In genomic region chr17:1727258-1727789, GRCh38 we compare ENCODE assay signal across 26 cellular contexts. TPM values are rescaled to one million over a fixed set of nuclear protein-coding genes. Genes with fewer than 3 reads are reported as not detected.
DNase-seq lines count a peak whose midpoint lies in the region; ATAC-seq, FAIRE-seq and TF ChIP-seq lines count a peak whose summit lies in the region.
"Had no signal": no experiment of that assay in that cellular context is flagged by ENCODE, and none has a peak within 500 bp of the region (broad histone marks: within the 10 kb centered on the region; RNA-seq: fewer than 3 reads in every experiment).

No MANE protein-coding gene starts in this region.

- H3K27me3 ChIP-seq in adipocyte (replicated peaks; ENCODE audit: control insufficient read depth, insufficient read depth, low read length): no peaks in the 10 kb centered on the region
- H3K27me3 ChIP-seq in HepG2 (ENCODE audit: control insufficient read depth in 1 of 2, insufficient read depth in 2 of 2, low read length in 2 of 2): no peaks in the 10 kb centered on the region
- no peaks in the 10 kb centered on the region for H3K27me3 ChIP-seq in spleen (replicated peaks in 1 of 7)
- H3K27me3 ChIP-seq in PC-9 (ENCODE audit: insufficient read depth, low read depth): no peaks in the 10 kb centered on the region
- H3K27me3 ChIP-seq in mesendoderm (ENCODE audit: insufficient read depth, low read length, poor library complexity): no peaks in the 10 kb centered on the region
- H3K27me3 ChIP-seq: MG63 had no signal

- DNase-seq in activated naive CD4-positive, alpha-beta T cell treated with anti-CD3 and anti-CD28 coated beads, Interleukin-2, amount 10 ng/mL, durations not matched to agents 7 days and 5 days: no peak
- DNase-seq in activated naive CD4-positive, alpha-beta T cell (lab: John Stamatoyannopoulos, UW): no peak
- DNase-seq in adipocyte (ENCODE audit: low read depth): no peak
- DNase-seq in HepG2 (ENCODE audit: low spot score): no peak
- peak; percentile 75 for DNase-seq in spleen
- DNase-seq in PC-9: no peak
- no peak for DNase-seq in mesendoderm
- DNase-seq: AML-193; Caco-2; CD4-positive, CD25-positive, alpha-beta regulatory T cell; DMS153; Kasumi-1; MG63; NCI-H1048; NCI-H1436; NCI-H1930; NCI-H2171; NCI-H526 had no signal

- H2BK15ac ChIP-seq in mesendoderm (replicated peaks; ENCODE audit: low read depth): no peak overlapping the region

- H2AFZ ChIP-seq in HepG2 (ENCODE audit: low read length): no peak overlapping the region
- H2AFZ ChIP-seq in PC-9: no peak overlapping the region

- FAIRE-seq in HepG2 (lab: Jason Lieb, UNC): no peak
- FAIRE-seq: GM12878, H54, HTR-8/SVneo had no signal

- no peak overlapping the region for H4K8ac ChIP-seq in mesendoderm (ENCODE audit: low read depth, low read length)

- H3K4me1 Mint-ChIP-seq in activated naive CD4-positive, alpha-beta T cell treated with anti-CD3 and anti-CD28 coated beads, Interleukin-2, amount 10 ng/mL, durations not matched to agents 7 days and 5 days: peaks cover 45% of the 10 kb centered on the region

- H3K9me3 ChIP-seq in adipocyte (ENCODE audit: control insufficient read depth, low read length) (no peaks in the 10 kb centered on the region), HepG2 (ENCODE audit: low read length) (no peaks in the 10 kb centered on the region), spleen (no peaks in the 10 kb centered on the region), PC-9 (ENCODE audit: insufficient read depth, low read depth) (no peaks in the 10 kb centered on the region)
- H3K9me3 ChIP-seq: Caco-2, MG63 had no signal

- no peak overlapping the region for H3K4me2 ChIP-seq in HepG2 (ENCODE audit: low read depth, low read length)
- no peak overlapping the region for H3K4me2 ChIP-seq in PC-9
- H3K4me2 ChIP-seq in mesendoderm (ENCODE audit: low read length): no peak overlapping the region

- no peaks in the 10 kb centered on the region for H3K27me3 Mint-ChIP-seq in activated naive CD4-positive, alpha-beta T cell treated with anti-CD3 and anti-CD28 coated beads, Interleukin-2, amount 10 ng/mL, durations not matched to agents 7 days and 5 days
- H3K27me3 Mint-ChIP-seq: CD4-positive, CD25-positive, alpha-beta regulatory T cell; IgD-negative memory B cell had no signal

- no TSS peak for BruUV-seq in HepG2 (replicated peaks; lab: Mats Ljungman, UMichigan)
- BruUV-seq in PC-9 (replicated peaks; lab: Mats Ljungman, UMichigan): no TSS peak

- no peak overlapping the region for H2AK5ac ChIP-seq in mesendoderm (ENCODE audit: low read length)

- H3K36me3 Mint-ChIP-seq in activated naive CD4-positive, alpha-beta T cell treated with anti-CD3 and anti-CD28 coated beads, Interleukin-2, amount 10 ng/mL, durations not matched to agents 7 days and 5 days: peaks cover 23% of the 10 kb centered on the region

- no peak overlapping the region for H3K18ac ChIP-seq in mesendoderm (ENCODE audit: low read length)

- H4K20me1 ChIP-seq in HepG2 (ENCODE audit: insufficient read depth, low read length) (no peaks in the 10 kb centered on the region), PC-9 (ENCODE audit: insufficient read depth) (no peaks in the 10 kb centered on the region; the same call in none of the 2 replicates)

- no peak overlapping the region for H3K4ac ChIP-seq in mesendoderm (ENCODE audit: low read depth, low read length)

- ATAC-seq in HepG2 (no peak), GM21619 (IDR thresholded peaks at IDR 0.05; ENCODE audit: unreplicated experiment) (no peak)
- ATAC-seq: GM12878, Panc1, Right ventricle myocardium inferior had no signal

- H3K23ac ChIP-seq in mesendoderm (ENCODE audit: low read length): no peak overlapping the region

- in situ Hi-C loops in HepG2 (cut with HindIII; ENCODE audit: extremely low pct_ligation_motif_present, low pct_unique_long_range_greater_than_20kb): no loop called here

- H3F3A ChIP-seq in PC-9 (ENCODE audit: insufficient read depth, low read depth): peaks cover 5% of the 10 kb centered on the region; the same call in 1 of the 2 replicates

- H3K56ac ChIP-seq in mesendoderm (ENCODE audit: low read length): no peak overlapping the region

- TF ChIP-seq RAD21 in HepG2 (CRISPR knock-in tag; IDR thresholded peaks at IDR 0.05): no peak

- peaks cover 64% of the 10 kb centered on the region for H3K4me1 ChIP-seq in adipocyte (ENCODE audit: control insufficient read depth, insufficient read depth, low read length)
- H3K4me1 ChIP-seq in HepG2 (ENCODE audit: insufficient read depth, low read length): peaks cover 54% of the 10 kb centered on the region
- H3K4me1 ChIP-seq in spleen: peaks cover 38 to 96% (median 84%) of the 10 kb centered on the region in 6 donors
- H3K4me1 ChIP-seq in PC-9 (replicated peaks; ENCODE audit: insufficient read depth): peaks cover 5% of the 10 kb centered on the region; the same call in 1 of the 2 replicates
- H3K4me1 ChIP-seq in mesendoderm (ENCODE audit: control insufficient read depth, low read depth, low read length): no peaks in the 10 kb centered on the region

- H2BK5ac ChIP-seq in mesendoderm (ENCODE audit: low read length): no peak overlapping the region

- H3K9me2 ChIP-seq in PC-9 (ENCODE audit: insufficient read depth): no peaks in the 10 kb centered on the region

- H3K27ac ChIP-seq in HepG2 (ENCODE audit: extremely low read length, insufficient read depth, low read length): no peak overlapping the region
- peak overlapping the region in 2 of 8 donors; percentile 35 to 36 for H3K27ac ChIP-seq in spleen
- H3K27ac ChIP-seq in PC-9: no peak overlapping the region
- H3K27ac ChIP-seq in mesendoderm (ENCODE audit: low read depth, low read length): no peak overlapping the region
- H3K27ac ChIP-seq: 22Rv1 had no signal

- TF ChIP-seq POLR2A in HepG2 (IDR thresholded peaks at IDR 0.05; ENCODE audit: insufficient read depth in 1 of 2, low read depth in 2 of 2, low read length in 2 of 2) (0 out of 4 replicates have a peak, but pooled peaks of 1 of the 2 experiments have one; percentile 23), spleen (IDR thresholded peaks at IDR 0.05) (no peak)

- H3K9ac ChIP-seq in adipocyte (ENCODE audit: low read length) (peak overlapping the region; percentile 56), HepG2 (ENCODE audit: insufficient read depth, low read depth, low read length) (no peak overlapping the region), mesendoderm (ENCODE audit: low read length) (no peak overlapping the region)

- peak overlapping the region; percentile 37 for H3K27ac Mint-ChIP-seq in activated naive CD4-positive, alpha-beta T cell treated with anti-CD3 and anti-CD28 coated beads, Interleukin-2, amount 10 ng/mL, durations not matched to agents 7 days and 5 days
- H3K27ac Mint-ChIP-seq: CD4-positive, CD25-positive, alpha-beta regulatory T cell had no signal

- intact Hi-C loops in HepG2 (cut with micrococcal nuclease; ENCODE audit: unreplicated experiment) (no loop called here), spleen (cut with DNase I; ENCODE audit: low total_unique reads) (no loop called here), PC-9 (cut with micrococcal nuclease; ENCODE audit: unreplicated experiment) (no loop called here)

- peaks cover 23% of the 10 kb centered on the region for H3K79me2 ChIP-seq in HepG2 (ENCODE audit: insufficient read depth, low read length)
- H3K79me2 ChIP-seq in PC-9 (ENCODE audit: low read depth): peaks cover 7% of the 10 kb centered on the region; the same call in 1 of the 2 replicates
- no peaks in the 10 kb centered on the region for H3K79me2 ChIP-seq in mesendoderm (ENCODE audit: control insufficient read depth, insufficient read depth, low read length)

- H3K9me3 Mint-ChIP-seq in activated naive CD4-positive, alpha-beta T cell treated with anti-CD3 and anti-CD28 coated beads, Interleukin-2, amount 10 ng/mL, durations not matched to agents 7 days and 5 days: no peaks in the 10 kb centered on the region
- H3K9me3 Mint-ChIP-seq: CD4-positive, CD25-positive, alpha-beta regulatory T cell; IgD-negative memory B cell had no signal

- H2BK120ac ChIP-seq in mesendoderm (ENCODE audit: low read depth, low read length): no peak overlapping the region

- TF ChIP-seq CTCF in HepG2 (CRISPR knock-in tag; IDR thresholded peaks at IDR 0.05): no peak
- TF ChIP-seq CTCF in spleen (IDR thresholded peaks at IDR 0.05 in 8 of 11, conservative IDR thresholded peaks at IDR 0.05 in 3 of 11): no peak
- TF ChIP-seq CTCF in PC-9 (conservative IDR thresholded peaks at IDR 0.05): no peak

- H3K4me3 ChIP-seq in adipocyte (ENCODE audit: low read length): peak overlapping the region; percentile 23
- no peak overlapping the region for H3K4me3 ChIP-seq in HepG2 (replicated peaks in 1 of 3; ENCODE audit: insufficient read depth in 1 of 3, low read depth in 2 of 3, low read length in 3 of 3)
- H3K4me3 ChIP-seq in spleen: peak overlapping the region in 1 of 8 donors; percentile 99
- H3K4me3 ChIP-seq in PC-9: no peak overlapping the region
- H3K4me3 ChIP-seq in mesendoderm (ENCODE audit: low read length): no peak overlapping the region
- H3K4me3 ChIP-seq: GM12878, MG63 had no signal

- POLR2A ChIA-PET in HepG2 (lab: Yijun Ruan, JAX) (interaction anchor here (1.0 to 17.5 kb wide), 6 partner anchors 9 to 138 kb away, joined by 3 to 299 read pairs (median 72); partner anchors contain the start of genes SERPINF1 and SERPINF2), PC-9 (lab: Charles Lee; ENCODE audit: unreplicated experiment) (no interaction called here)

- CTCF ChIA-PET in activated naive CD4-positive, alpha-beta T cell treated with anti-CD3 and anti-CD28 coated beads, Interleukin-2, amount 10 ng/mL, durations not matched to agents 7 days and 5 days (lab: Charles Lee): no interaction called here
- CTCF ChIA-PET in HepG2 (lab: Yijun Ruan, JAX; ENCODE audit: low intra/inter-chr PET ratio, low total read pairs): no interaction called here
- CTCF ChIA-PET in PC-9 (lab: Charles Lee): no interaction called here

- no peaks in the 10 kb centered on the region for H3K79me1 ChIP-seq in mesendoderm (ENCODE audit: low read length)

- peaks cover 14% of the 10 kb centered on the region for H3K36me3 ChIP-seq in adipocyte (ENCODE audit: control insufficient read depth, insufficient read depth, low read length, severe bottlenecking)
- peaks cover 0 to 1% of the 10 kb centered on the region in 2 experiments; a peak in 2 of 5 replicates for H3K36me3 ChIP-seq in HepG2 (replicated peaks in 1 of 2; ENCODE audit: control insufficient read depth in 1 of 2, insufficient read depth in 2 of 2, low read length in 2 of 2)
- peaks cover 0 to 68% (median 42%) of the 10 kb centered on the region in 6 donors for H3K36me3 ChIP-seq in spleen
- H3K36me3 ChIP-seq in PC-9 (ENCODE audit: low read depth): no peaks in the 10 kb centered on the region
- no peaks in the 10 kb centered on the region for H3K36me3 ChIP-seq in mesendoderm (ENCODE audit: control insufficient read depth, insufficient read depth, low read length)
- H3K36me3 ChIP-seq: MG63 had no signal

- H4K5ac ChIP-seq in mesendoderm (ENCODE audit: low read length): no peak overlapping the region

- TF ChIP-seq EP300 in HepG2 (IDR thresholded peaks at IDR 0.05; ENCODE audit: low read depth in 2 of 2, low read length in 2 of 2): no peak
- no peak for TF ChIP-seq EP300 in HepG2 (CRISPR knock-in tag; IDR thresholded peaks at IDR 0.05; ENCODE audit: borderline replicate concordance)

- 92% methylated on average over 9 of the region's 21 CpGs for WGBS in HepG2 (ENCODE audit: low lambda C conversion rate)
- WGBS in spleen, 5 donors: 92 to 97% (median 94%) methylated on average over 13 to 21 of the region's 21 CpGs
- no CpG with 5 or more reads among the region's 21 CpGs for whole genome bisulfite sequencing in mesendoderm (ENCODE audit: extremely low coverage, insufficient coverage, low lambda C conversion rate)

- H3K4me3 Mint-ChIP-seq in activated naive CD4-positive, alpha-beta T cell treated with anti-CD3 and anti-CD28 coated beads, Interleukin-2, amount 10 ng/mL, durations not matched to agents 7 days and 5 days: no peak overlapping the region

RNA-seq across cellular contexts. Expression of gene WDR81, which starts 2.8 kb away (rescaled TPM):
- total RNA-seq in HepG2 (2016; rRNA removed; fragmentation: Illumina TruSeq; extraction: Trizol): 12.5 and 16.7 TPM in 2 replicates
- total RNA-seq in HepG2 (2016; cell fraction: cytosol; rRNA removed; fragmentation: Illumina TruSeq; extraction: Trizol; ENCODE audit: low read depth): 3.6 and 3.9 TPM in 2 replicates
- 9.9 and 18.3 TPM in 2 replicates for total RNA-seq in HepG2 (2016; cell fraction: insoluble cytoplasmic fraction; rRNA removed; fragmentation: Illumina TruSeq; extraction: Trizol)
- total RNA-seq in HepG2 (2016; cell fraction: membrane; rRNA removed; fragmentation: Illumina TruSeq; extraction: Trizol): 5.3 and 6.1 TPM in 2 replicates
- 16.0 and 19.6 TPM in 2 replicates for total RNA-seq in HepG2 (2016; cell fraction: nucleus; rRNA removed; fragmentation: Illumina TruSeq; extraction: Trizol)
- polyA plus RNA-seq in HepG2 (2011; rRNA removed): 9.1 and 15.1 TPM in 2 replicates
- polyA plus RNA-seq in HepG2 (2011; cell fraction: cytosol; rRNA removed): 6.4 and 10.5 TPM in 2 replicates
- 60.8 and 75.3 TPM in 2 replicates for polyA plus RNA-seq in HepG2 (2011; cell fraction: nucleus; rRNA removed)
- 8.5 and 12.5 TPM in 2 replicates for polyA plus RNA-seq in HepG2 (2012)
- 1.8 and 2.2 TPM in 2 replicates for polyA plus RNA-seq in HepG2 (2016; cell fraction: cytosol; fragmentation: Illumina TruSeq; extraction: Trizol; ENCODE audit: low read depth)
- polyA plus RNA-seq in HepG2 (2016; cell fraction: insoluble cytoplasmic fraction; fragmentation: Illumina TruSeq; extraction: Trizol; ENCODE audit: low read depth): 10.4 and 13.7 TPM in 2 replicates
- polyA plus RNA-seq in HepG2 (2016; cell fraction: membrane; fragmentation: Illumina TruSeq; extraction: Trizol; ENCODE audit: low read depth): 3.1 and 3.3 TPM in 2 replicates
- polyA plus RNA-seq in HepG2 (2016; cell fraction: nucleus; fragmentation: Illumina TruSeq; extraction: Trizol; ENCODE audit: insufficient read depth, low read depth): 42.6 and 43.3 TPM in 2 replicates
- polyA minus RNA-seq in HepG2 (2011; rRNA and poly(A)+ RNA removed; ENCODE audit: low replicate concordance): 15.7 and 46.8 TPM in 2 replicates
- polyA minus RNA-seq in HepG2 (2011; cell fraction: cytosol; rRNA and poly(A)+ RNA removed): 13.4 and 15.0 TPM in 2 replicates
- 18.0 and 22.3 TPM in 2 replicates for polyA minus RNA-seq in HepG2 (2011; cell fraction: nucleus; rRNA and poly(A)+ RNA removed)
- 10 to 100 TPM; 38.2 to 74.7 (median 54.7) TPM for total RNA-seq in spleen
- polyA plus RNA-seq in spleen: 10 to 100 TPM; 16.2 to 41.3 (median 29.3) TPM
- total RNA-seq in PC-9 (2021): 20.2 and 20.5 TPM in 2 replicates
- 6.6 TPM for polyA plus RNA-seq in mesendoderm (2013, experiment 1 of 2)
- 5.6 TPM for polyA plus RNA-seq in mesendoderm (2013, experiment 2 of 2)

RNA-seq across cellular contexts. Expression of gene SERPINF2, which starts 15.3 kb away (rescaled TPM):
- total RNA-seq in HepG2 (2016; rRNA removed; fragmentation: Illumina TruSeq; extraction: Trizol) (123 and 309 TPM in 2 replicates), spleen (1 to 10 TPM; 1.6 to 7.9 (median 5.0) TPM), PC-9 (2021) (9.5 and 10.5 TPM in 2 replicates)
- total RNA-seq in HepG2 (2016; cell fraction: cytosol; rRNA removed; fragmentation: Illumina TruSeq; extraction: Trizol; ENCODE audit: low read depth): 43.1 and 45.3 TPM in 2 replicates
- total RNA-seq in HepG2 (2016; cell fraction: insoluble cytoplasmic fraction; rRNA removed; fragmentation: Illumina TruSeq; extraction: Trizol): 113 and 316 TPM in 2 replicates
- 90.4 and 105 TPM in 2 replicates for total RNA-seq in HepG2 (2016; cell fraction: membrane; rRNA removed; fragmentation: Illumina TruSeq; extraction: Trizol)
- total RNA-seq in HepG2 (2016; cell fraction: nucleus; rRNA removed; fragmentation: Illumina TruSeq; extraction: Trizol): 243 and 286 TPM in 2 replicates
- polyA plus RNA-seq in HepG2 (2011; rRNA removed) (548 and 871 TPM in 2 replicates), spleen (1 to 10 TPM; 3.5 to 7.0 (median 4.9) TPM)
- 573 and 676 TPM in 2 replicates for polyA plus RNA-seq in HepG2 (2011; cell fraction: cytosol; rRNA removed)
- 1,260 and 1,369 TPM in 2 replicates for polyA plus RNA-seq in HepG2 (2011; cell fraction: nucleus; rRNA removed)
- 401 and 511 TPM in 2 replicates for polyA plus RNA-seq in HepG2 (2012)
- 58.6 and 61.9 TPM in 2 replicates for polyA plus RNA-seq in HepG2 (2016; cell fraction: cytosol; fragmentation: Illumina TruSeq; extraction: Trizol; ENCODE audit: low read depth)
- 142 and 163 TPM in 2 replicates for polyA plus RNA-seq in HepG2 (2016; cell fraction: insoluble cytoplasmic fraction; fragmentation: Illumina TruSeq; extraction: Trizol; ENCODE audit: low read depth)
- polyA plus RNA-seq in HepG2 (2016; cell fraction: membrane; fragmentation: Illumina TruSeq; extraction: Trizol; ENCODE audit: low read depth): 96.0 and 97.4 TPM in 2 replicates
- polyA plus RNA-seq in HepG2 (2016; cell fraction: nucleus; fragmentation: Illumina TruSeq; extraction: Trizol; ENCODE audit: insufficient read depth, low read depth): 572 and 581 TPM in 2 replicates
- polyA minus RNA-seq in HepG2 (2011; rRNA and poly(A)+ RNA removed; ENCODE audit: low replicate concordance): 1.3 and 600 TPM in 2 replicates
- polyA minus RNA-seq in HepG2 (2011; cell fraction: cytosol; rRNA and poly(A)+ RNA removed): 283 and 408 TPM in 2 replicates
- 211 and 291 TPM in 2 replicates for polyA minus RNA-seq in HepG2 (2011; cell fraction: nucleus; rRNA and poly(A)+ RNA removed)
- 0.34 TPM for polyA plus RNA-seq in mesendoderm (2013, experiment 1 of 2)
- polyA plus RNA-seq in mesendoderm (2013, experiment 2 of 2): 0.31 TPM
- polyA plus RNA-seq: CD4-positive, CD25-positive, alpha-beta regulatory T cell had no signal

RNA-seq across cellular contexts. Expression of gene TLCD2, which starts 17.1 kb away (rescaled TPM):
- 0.84 and 1.1 TPM in 2 replicates for total RNA-seq in HepG2 (2016; rRNA removed; fragmentation: Illumina TruSeq; extraction: Trizol)
- 0.26 and 0.40 TPM in 2 replicates for total RNA-seq in HepG2 (2016; cell fraction: cytosol; rRNA removed; fragmentation: Illumina TruSeq; extraction: Trizol; ENCODE audit: low read depth)
- 0.92 and 1.3 TPM in 2 replicates for total RNA-seq in HepG2 (2016; cell fraction: insoluble cytoplasmic fraction; rRNA removed; fragmentation: Illumina TruSeq; extraction: Trizol)
- total RNA-seq in HepG2 (2016; cell fraction: membrane; rRNA removed; fragmentation: Illumina TruSeq; extraction: Trizol): 0.86 and 1.1 TPM in 2 replicates
- total RNA-seq in HepG2 (2016; cell fraction: nucleus; rRNA removed; fragmentation: Illumina TruSeq; extraction: Trizol): 0.84 and 0.94 TPM in 2 replicates
- 0.90 and 1.2 TPM in 2 replicates for polyA plus RNA-seq in HepG2 (2011; rRNA removed)
- polyA plus RNA-seq in HepG2 (2011; cell fraction: cytosol; rRNA removed): 0.56 and 0.73 TPM in 2 replicates
- 0.92 and 1.4 TPM in 2 replicates for polyA plus RNA-seq in HepG2 (2011; cell fraction: nucleus; rRNA removed)
- polyA plus RNA-seq in HepG2 (2012): 0.78 and 1.3 TPM in 2 replicates
- 0.23 and 0.25 TPM in 2 replicates for polyA plus RNA-seq in HepG2 (2016; cell fraction: cytosol; fragmentation: Illumina TruSeq; extraction: Trizol; ENCODE audit: low read depth)
- polyA plus RNA-seq in HepG2 (2016; cell fraction: insoluble cytoplasmic fraction; fragmentation: Illumina TruSeq; extraction: Trizol; ENCODE audit: low read depth): 0.71 and 0.74 TPM in 2 replicates
- polyA plus RNA-seq in HepG2 (2016; cell fraction: membrane; fragmentation: Illumina TruSeq; extraction: Trizol; ENCODE audit: low read depth): 0.47 and 0.49 TPM in 2 replicates
- polyA plus RNA-seq in HepG2 (2016; cell fraction: nucleus; fragmentation: Illumina TruSeq; extraction: Trizol; ENCODE audit: insufficient read depth, low read depth): 1.4 and 1.5 TPM in 2 replicates
- 1.6 and 2.6 TPM in 2 replicates for polyA minus RNA-seq in HepG2 (2011; rRNA and poly(A)+ RNA removed; ENCODE audit: low replicate concordance)
- 0.53 and 1.3 TPM in 2 replicates for polyA minus RNA-seq in HepG2 (2011; cell fraction: cytosol; rRNA and poly(A)+ RNA removed)
- polyA minus RNA-seq in HepG2 (2011; cell fraction: nucleus; rRNA and poly(A)+ RNA removed): 1.3 and 1.6 TPM in 2 replicates
- total RNA-seq in spleen: 1 to 10 TPM; 1.7 to 5.4 (median 3.1) TPM
- polyA plus RNA-seq in spleen: under 1 TPM; 0.26 to 0.67 (median 0.28) TPM
- total RNA-seq in PC-9 (2021): 6.1 and 6.7 TPM in 2 replicates
- 0.52 TPM for polyA plus RNA-seq in mesendoderm (2013, experiment 1 of 2)
- 0.50 TPM for polyA plus RNA-seq in mesendoderm (2013, experiment 2 of 2)
- polyA plus RNA-seq: IgD-negative memory B cell had no signal

RNA-seq across cellular contexts. Expression of gene SERPINF1, which starts 34.5 kb away (rescaled TPM):
- total RNA-seq in HepG2 (2016; rRNA removed; fragmentation: Illumina TruSeq; extraction: Trizol) (418 and 853 TPM in 2 replicates), spleen (100 to 1,000 TPM in 5 of 7 donors, 10 to 100 TPM in 2; 79.8 to 361 (median 192) TPM), PC-9 (2021) (0.57 and 0.75 TPM in 2 replicates)
- total RNA-seq in HepG2 (2016; cell fraction: cytosol; rRNA removed; fragmentation: Illumina TruSeq; extraction: Trizol; ENCODE audit: low read depth): 177 and 189 TPM in 2 replicates
- 427 and 844 TPM in 2 replicates for total RNA-seq in HepG2 (2016; cell fraction: insoluble cytoplasmic fraction; rRNA removed; fragmentation: Illumina TruSeq; extraction: Trizol)
- total RNA-seq in HepG2 (2016; cell fraction: membrane; rRNA removed; fragmentation: Illumina TruSeq; extraction: Trizol): 209 and 251 TPM in 2 replicates
- 690 and 808 TPM in 2 replicates for total RNA-seq in HepG2 (2016; cell fraction: nucleus; rRNA removed; fragmentation: Illumina TruSeq; extraction: Trizol)
- polyA plus RNA-seq in HepG2 (2011; rRNA removed) (2,101 and 2,733 TPM in 2 replicates), spleen (100 to 1,000 TPM in 1 of 3 donors, 10 to 100 TPM in 2; 53.5 to 132 (median 99.5) TPM)
- polyA plus RNA-seq in HepG2 (2011; cell fraction: cytosol; rRNA removed): 2,219 and 2,408 TPM in 2 replicates
- polyA plus RNA-seq in HepG2 (2011; cell fraction: nucleus; rRNA removed): 1,095 and 1,323 TPM in 2 replicates
- polyA plus RNA-seq in HepG2 (2012): 624 and 785 TPM in 2 replicates
- 255 and 290 TPM in 2 replicates for polyA plus RNA-seq in HepG2 (2016; cell fraction: cytosol; fragmentation: Illumina TruSeq; extraction: Trizol; ENCODE audit: low read depth)
- polyA plus RNA-seq in HepG2 (2016; cell fraction: insoluble cytoplasmic fraction; fragmentation: Illumina TruSeq; extraction: Trizol; ENCODE audit: low read depth): 625 and 642 TPM in 2 replicates
- 280 and 299 TPM in 2 replicates for polyA plus RNA-seq in HepG2 (2016; cell fraction: membrane; fragmentation: Illumina TruSeq; extraction: Trizol; ENCODE audit: low read depth)
- 1,428 and 1,667 TPM in 2 replicates for polyA plus RNA-seq in HepG2 (2016; cell fraction: nucleus; fragmentation: Illumina TruSeq; extraction: Trizol; ENCODE audit: insufficient read depth, low read depth)
- polyA minus RNA-seq in HepG2 (2011; rRNA and poly(A)+ RNA removed; ENCODE audit: low replicate concordance): 1.4 and 887 TPM in 2 replicates
- polyA minus RNA-seq in HepG2 (2011; cell fraction: cytosol; rRNA and poly(A)+ RNA removed): 345 and 528 TPM in 2 replicates
- 167 and 268 TPM in 2 replicates for polyA minus RNA-seq in HepG2 (2011; cell fraction: nucleus; rRNA and poly(A)+ RNA removed)
- polyA plus RNA-seq in mesendoderm (2013, experiment 1 of 2): 18.6 TPM
- 19.8 TPM for polyA plus RNA-seq in mesendoderm (2013, experiment 2 of 2)
- total RNA-seq: CD4-positive, CD25-positive, alpha-beta regulatory T cell had no signal

RNA-seq across cellular contexts. Expression of gene PRPF8, which starts 42.7 kb away (rescaled TPM):
- total RNA-seq in HepG2 (2016; rRNA removed; fragmentation: Illumina TruSeq; extraction: Trizol) (112 and 318 TPM in 2 replicates), spleen (100 to 1,000 TPM; 210 to 320 (median 268) TPM), PC-9 (2021) (437 and 496 TPM in 2 replicates)
- 27.9 and 29.6 TPM in 2 replicates for total RNA-seq in HepG2 (2016; cell fraction: cytosol; rRNA removed; fragmentation: Illumina TruSeq; extraction: Trizol; ENCODE audit: low read depth)
- total RNA-seq in HepG2 (2016; cell fraction: insoluble cytoplasmic fraction; rRNA removed; fragmentation: Illumina TruSeq; extraction: Trizol): 104 and 284 TPM in 2 replicates
- 59.5 and 61.6 TPM in 2 replicates for total RNA-seq in HepG2 (2016; cell fraction: membrane; rRNA removed; fragmentation: Illumina TruSeq; extraction: Trizol)
- total RNA-seq in HepG2 (2016; cell fraction: nucleus; rRNA removed; fragmentation: Illumina TruSeq; extraction: Trizol): 124 and 135 TPM in 2 replicates
- polyA plus RNA-seq in HepG2 (2011; rRNA removed) (179 and 195 TPM in 2 replicates), spleen (10 to 100 TPM; 67.2 to 91.8 (median 74.8) TPM)
- polyA plus RNA-seq in HepG2 (2011; cell fraction: cytosol; rRNA removed): 79.1 and 90.7 TPM in 2 replicates
- polyA plus RNA-seq in HepG2 (2011; cell fraction: nucleus; rRNA removed): 265 and 296 TPM in 2 replicates
- polyA plus RNA-seq in HepG2 (2012): 129 and 145 TPM in 2 replicates
- 15.0 and 17.7 TPM in 2 replicates for polyA plus RNA-seq in HepG2 (2016; cell fraction: cytosol; fragmentation: Illumina TruSeq; extraction: Trizol; ENCODE audit: low read depth)
- polyA plus RNA-seq in HepG2 (2016; cell fraction: insoluble cytoplasmic fraction; fragmentation: Illumina TruSeq; extraction: Trizol; ENCODE audit: low read depth): 300 and 377 TPM in 2 replicates
- polyA plus RNA-seq in HepG2 (2016; cell fraction: membrane; fragmentation: Illumina TruSeq; extraction: Trizol; ENCODE audit: low read depth): 37.4 and 39.7 TPM in 2 replicates
- polyA plus RNA-seq in HepG2 (2016; cell fraction: nucleus; fragmentation: Illumina TruSeq; extraction: Trizol; ENCODE audit: insufficient read depth, low read depth): 245 and 257 TPM in 2 replicates
- 401 and 410 TPM in 2 replicates for polyA minus RNA-seq in HepG2 (2011; rRNA and poly(A)+ RNA removed; ENCODE audit: low replicate concordance)
- polyA minus RNA-seq in HepG2 (2011; cell fraction: cytosol; rRNA and poly(A)+ RNA removed): 275 and 377 TPM in 2 replicates
- 189 and 229 TPM in 2 replicates for polyA minus RNA-seq in HepG2 (2011; cell fraction: nucleus; rRNA and poly(A)+ RNA removed)
- polyA plus RNA-seq in mesendoderm (2013, experiment 1 of 2): 158 TPM
- 144 TPM for polyA plus RNA-seq in mesendoderm (2013, experiment 2 of 2)
